1 cellular context compared by ENCODE assay signal in genomic region chr7:24192053-24192452, GRCh38.
TF ChIP-seq lines count a peak whose summit lies in the region.

No MANE protein-coding gene starts in this region.

TF ChIP-seq in IMR-90, 13 proteins besides CTCF, POLR2A, EP300 and RAD21 (continued from another document):
- TF ChIP-seq MXI1 (IDR thresholded peaks at IDR 0.05; ENCODE audit: borderline replicate concordance, low read depth, low read length) = no peak
